In genomic region chr6:41552723-41553122, GRCh38 we compare ENCODE assay signal across 24 cellular contexts. TPM values are rescaled to one million over a fixed set of nuclear protein-coding genes. Genes with fewer than 3 reads are reported as not detected.
A peak's percentile ranks its signal among the peaks of the same experiment; 100 is the strongest.
DNase-seq lines count a peak whose midpoint lies in the region; ATAC-seq, FAIRE-seq and TF ChIP-seq lines count a peak whose summit lies in the region.
"Had no signal": no experiment of that assay in that cellular context is flagged by ENCODE, and none has a peak within 500 bp of the region (broad histone marks: within the 10 kb centered on the region; RNA-seq: fewer than 3 reads in every experiment).

No MANE protein-coding gene starts in this region.

- no peak overlapping the region for H2BK5ac ChIP-seq in mesendoderm (ENCODE audit: low read length)
- H2BK5ac ChIP-seq in trophoblast cell (ENCODE audit: low read depth, low read length, poor library complexity) = no peak overlapping the region

- H4K8ac ChIP-seq in mesendoderm (ENCODE audit: low read depth, low read length) = no peak overlapping the region
- no peak overlapping the region for H4K8ac ChIP-seq in trophoblast cell (ENCODE audit: low read depth, low read length)

- no peaks in the 10 kb centered on the region for H3K9me3 Mint-ChIP-seq in WTC11
- no peaks in the 10 kb centered on the region for H3K9me3 Mint-ChIP-seq in neural progenitor cell
- H3K9me3 Mint-ChIP-seq: CD4-positive, CD25-positive, alpha-beta regulatory T cell; CD8-positive, alpha-beta memory T cell; HFFc6; IgD-negative memory B cell had no signal

- H3K27me3 ChIP-seq in mesendoderm (ENCODE audit: insufficient read depth, low read length, poor library complexity) = no peaks in the 10 kb centered on the region
- H3K27me3 ChIP-seq in neural progenitor cell = peaks cover 66% of the 10 kb centered on the region
- no peaks in the 10 kb centered on the region for H3K27me3 ChIP-seq in adrenal gland
- H3K27me3 ChIP-seq in trophoblast cell (ENCODE audit: insufficient read depth, low read length) = peaks cover 9% of the 10 kb centered on the region
- no peaks in the 10 kb centered on the region for H3K27me3 ChIP-seq in HAP-1 (ENCODE audit: low read depth)
- H3K27me3 ChIP-seq: BE2C had no signal

- H4K12ac ChIP-seq in trophoblast cell (ENCODE audit: low read depth, low read length) = no peak overlapping the region

- H3K56ac ChIP-seq in mesendoderm (ENCODE audit: low read length) = no peak overlapping the region

- TF ChIP-seq POLR2A in A549 (IDR thresholded peaks at IDR 0.05; ENCODE audit: low read length) (no peak), adrenal gland (IDR thresholded peaks at IDR 0.05) (no peak)

- no peak overlapping the region for H3K27ac Mint-ChIP-seq in WTC11
- H3K27ac Mint-ChIP-seq in neural progenitor cell = no peak overlapping the region
- H3K27ac Mint-ChIP-seq: CD4-positive, CD25-positive, alpha-beta regulatory T cell; CD8-positive, alpha-beta memory T cell; HFFc6; IgD-negative memory B cell had no signal

- H3K4me3 Mint-ChIP-seq in WTC11 (peak overlapping the region; percentile 14; the same call in 1 of the 2 replicates), neural progenitor cell (no peak overlapping the region)
- H3K4me3 Mint-ChIP-seq: CD8-positive, alpha-beta memory T cell; HFFc6 had no signal

- H3K36me3 Mint-ChIP-seq in WTC11 (no peaks in the 10 kb centered on the region), neural progenitor cell (peaks cover 38% of the 10 kb centered on the region)
- H3K36me3 Mint-ChIP-seq: IgD-negative memory B cell had no signal

- H3F3A ChIP-seq in neural progenitor cell (ENCODE audit: low read depth) = peaks cover 13% of the 10 kb centered on the region

- H3K18ac ChIP-seq in mesendoderm (ENCODE audit: low read length) (no peak overlapping the region), trophoblast cell (ENCODE audit: low read length) (no peak overlapping the region)

- no peak overlapping the region for H3K9ac ChIP-seq in mesendoderm (ENCODE audit: low read length)
- H3K9ac ChIP-seq in neural progenitor cell = no peak overlapping the region
- no peak overlapping the region for H3K9ac ChIP-seq in trophoblast cell (ENCODE audit: low read length)

- H3K14ac ChIP-seq in trophoblast cell (ENCODE audit: low read length) = no peak overlapping the region

- ATAC-seq in A549 (no peak), WTC11 (no peak)
- ATAC-seq: GM12878, HCT116 had no signal

- peaks cover 89% of the 10 kb centered on the region for H3K4me1 Mint-ChIP-seq in WTC11
- peaks cover 78% of the 10 kb centered on the region for H3K4me1 Mint-ChIP-seq in neural progenitor cell

- no peak for FAIRE-seq in A549 (lab: Jason Lieb, UNC)
- FAIRE-seq: GM12878, H54 had no signal

- no peak overlapping the region for H2BK12ac ChIP-seq in trophoblast cell (ENCODE audit: low read length)

- H3K27me3 Mint-ChIP-seq in WTC11 (ENCODE audit: low read depth) (peaks cover 100% of the 10 kb centered on the region), neural progenitor cell (ENCODE audit: insufficient read depth, low read depth) (no peaks in the 10 kb centered on the region)

- CTCF ChIA-PET in A549 (lab: Yijun Ruan, JAX) (interaction anchor here (0.9 to 1.1 kb wide), 3 partner anchors 35 to 137 kb away, joined by 3 to 4 read pairs (median 3); no protein-coding TSS in a partner anchor), WTC11 (lab: Charles Lee) (interaction anchor here (0.6 to 3.9 kb wide), 15 partner anchors 10 to 185 kb away, joined by 3 to 26 read pairs (median 4); no protein-coding TSS in a partner anchor)

- H2AK5ac ChIP-seq in mesendoderm (ENCODE audit: low read length) (no peak overlapping the region), trophoblast cell (ENCODE audit: low read length) (no peak overlapping the region)

- intact Hi-C loops in adrenal gland (cut with DNase I) = no loop called here

- peaks cover 100% of the 10 kb centered on the region for H4K20me1 ChIP-seq in neural progenitor cell (ENCODE audit: low read depth)

- H3K36me3 ChIP-seq in mesendoderm (ENCODE audit: control insufficient read depth, insufficient read depth, low read length) (peaks cover 1% of the 10 kb centered on the region), neural progenitor cell (no peaks in the 10 kb centered on the region), adrenal gland (replicated peaks in 1 of 2) (no peaks in the 10 kb centered on the region), trophoblast cell (ENCODE audit: control insufficient read depth in 1 of 2, insufficient read depth in 2 of 2, low read length in 2 of 2) (peaks cover 0 to 13% of the 10 kb centered on the region in 2 experiments), HAP-1 (replicated peaks) (peaks cover 13% of the 10 kb centered on the region)
- H3K36me3 ChIP-seq: BE2C had no signal

- H3K23ac ChIP-seq in mesendoderm (ENCODE audit: low read length) = peak overlapping the region; percentile 37
- no peak overlapping the region for H3K23ac ChIP-seq in trophoblast cell (ENCODE audit: low read length)

- no peak for TF ChIP-seq RAD21 in A549 (conservative IDR thresholded peaks at IDR 0.05 in 1 of 2, IDR thresholded peaks at IDR 0.05 in 1 of 2)

- H3K79me2 ChIP-seq in mesendoderm (ENCODE audit: control insufficient read depth, insufficient read depth, low read length) (peaks cover 32% of the 10 kb centered on the region), neural progenitor cell (ENCODE audit: low read depth) (peaks cover 68% of the 10 kb centered on the region), trophoblast cell (ENCODE audit: control insufficient read depth, insufficient read depth, low read length, poor library complexity) (no peaks in the 10 kb centered on the region)

- 90% methylated on average over 10 of the region's 10 CpGs for WGBS in A549 (ENCODE audit: missing lambda C conversion rate)
- no CpG with 5 or more reads among the region's 10 CpGs for WGBS in mesendoderm (ENCODE audit: extremely low coverage, insufficient coverage, low lambda C conversion rate)
- WGBS in adrenal gland, 4 donors = 86 to 92% (median 90%) methylated on average over 10 of the region's 10 CpGs
- no CpG with 5 or more reads among the region's 10 CpGs for WGBS in trophoblast cell (ENCODE audit: extremely low coverage, insufficient coverage, insufficient read length)

- no peak overlapping the region for H3K27ac ChIP-seq in A549
- no peak overlapping the region for H3K27ac ChIP-seq in mesendoderm (ENCODE audit: low read depth, low read length)
- no peak overlapping the region for H3K27ac ChIP-seq in neural progenitor cell
- H3K27ac ChIP-seq in adrenal gland = no peak overlapping the region
- H3K27ac ChIP-seq in trophoblast cell (ENCODE audit: low read depth, low read length) = no peak overlapping the region
- H3K27ac ChIP-seq: HL-60 had no signal

- H2BK15ac ChIP-seq in mesendoderm (replicated peaks; ENCODE audit: low read depth) = no peak overlapping the region

- no peak overlapping the region for H2BK120ac ChIP-seq in mesendoderm (ENCODE audit: low read depth, low read length)
- no peak overlapping the region for H2BK120ac ChIP-seq in trophoblast cell (ENCODE audit: insufficient read depth, low read length, poor library complexity)

- H2AFZ ChIP-seq in neural progenitor cell (replicated peaks) = no peak overlapping the region
- H2AFZ ChIP-seq in trophoblast cell (ENCODE audit: insufficient read depth, low read length, poor library complexity) = no peak overlapping the region

- TF ChIP-seq CTCF in A549 (IDR thresholded peaks at IDR 0.05) (no peak), WTC11 (IDR thresholded peaks at IDR 0.05) (no peak), neural progenitor cell (IDR thresholded peaks at IDR 0.05) (no peak), adrenal gland (IDR thresholded peaks at IDR 0.05) (no peak), GM20000 (IDR thresholded peaks at IDR 0.05; ENCODE audit: extremely low read depth, missing control alignments) (no peak)

- DNase-seq in A549 (ENCODE audit: low read depth in 1 of 2, low spot score in 1 of 2) (no peak), WTC11 (ENCODE audit: low spot score) (no peak), mesendoderm (no peak), neural progenitor cell (ENCODE audit: low spot score) (no peak), adrenal gland (no peak), trophoblast cell (no peak), HAP-1 (ENCODE audit: low spot score in 2 of 2) (no peak), GM20000 (ENCODE audit: low spot score) (no peak)
- DNase-seq: 8988T; BE2C; C1 segment of cervical spinal cord; CD4-positive, CD25-positive, alpha-beta regulatory T cell; CD8-positive, alpha-beta memory T cell; COR-L47; DMS 273 treated with DMSO at 0.1 percent for 48 hours; DMS53; DND-41; EL; HFFc6 had no signal

- no peak overlapping the region for H4K5ac ChIP-seq in mesendoderm (ENCODE audit: low read length)

- H3K4me3 ChIP-seq in A549 (no peak overlapping the region), mesendoderm (ENCODE audit: low read length) (no peak overlapping the region), neural progenitor cell (no peak overlapping the region), adrenal gland (no peak overlapping the region), trophoblast cell (ENCODE audit: low read depth, low read length) (no peak overlapping the region), HAP-1 (no peak overlapping the region)
- H3K4me3 ChIP-seq: GM12878 had no signal

- in situ Hi-C loops in HAP-1 (cut with MboI; ENCODE audit: low sequenced_read_pairs) = no loop called here

- no peak for TF ChIP-seq EP300 in A549 (IDR thresholded peaks at IDR 0.05)

- H3K79me1 ChIP-seq in mesendoderm (ENCODE audit: low read length) (peaks cover 32% of the 10 kb centered on the region), trophoblast cell (ENCODE audit: low read length) (no peaks in the 10 kb centered on the region)

- no peak overlapping the region for H4K91ac ChIP-seq in trophoblast cell (ENCODE audit: low read depth, low read length)

- H3K4me2 ChIP-seq in A549 (peak overlapping the region; percentile 57; the same call in 2 of the 3 replicates), mesendoderm (ENCODE audit: low read length) (no peak overlapping the region), neural progenitor cell (peak overlapping the region; percentile 59), trophoblast cell (ENCODE audit: low read length) (no peak overlapping the region)

- POLR2A ChIA-PET in A549 (lab: Yijun Ruan, JAX) (no interaction called here), WTC11 (lab: Charles Lee) (interaction anchor here (0.7 to 2.1 kb wide), 5 partner anchors 9 to 185 kb away, joined by 4 to 7 read pairs (median 4); no protein-coding TSS in a partner anchor)

- H3K4me1 ChIP-seq in A549 (peaks cover 24% of the 10 kb centered on the region), mesendoderm (ENCODE audit: control insufficient read depth, low read depth, low read length) (peaks cover 42% of the 10 kb centered on the region), neural progenitor cell (peaks cover 57% of the 10 kb centered on the region), adrenal gland (replicated peaks in 1 of 2) (peaks cover 6 to 9% of the 10 kb centered on the region in 2 donors), trophoblast cell (ENCODE audit: control insufficient read depth in 1 of 2, insufficient read depth in 2 of 2, low read length in 2 of 2) (peaks cover 8% of the 10 kb centered on the region in 2 experiments), HAP-1 (peaks cover 11% of the 10 kb centered on the region)

- H3K9me3 ChIP-seq in A549 (no peaks in the 10 kb centered on the region), neural progenitor cell (ENCODE audit: low read depth) (no peaks in the 10 kb centered on the region), adrenal gland (replicated peaks in 1 of 3) (no peaks in the 10 kb centered on the region), trophoblast cell (ENCODE audit: insufficient read depth, low read depth, low read length) (no peaks in the 10 kb centered on the region), HAP-1 (no peaks in the 10 kb centered on the region)
- H3K9me3 ChIP-seq: BE2C had no signal

- H3K4ac ChIP-seq in mesendoderm (ENCODE audit: low read depth, low read length) = no peak overlapping the region
- H3K4ac ChIP-seq in trophoblast cell (ENCODE audit: low read depth, low read length) = no peak overlapping the region

RNA-seq across cellular contexts. Expression of gene FOXP4, which starts 6.5 kb away (rescaled TPM):
- polyA plus RNA-seq in A549 (2011; rRNA removed) = 2.6 and 3.2 TPM in 2 replicates
- 8.7 and 13.3 TPM in 2 replicates for polyA plus RNA-seq in A549 (2012; cell fraction: cytosol; rRNA removed)
- polyA plus RNA-seq in A549 (2012; cell fraction: nucleus; rRNA removed) = 12.8 and 21.3 TPM in 2 replicates
- polyA plus RNA-seq in A549 (2017; fragmentation: RNase III; extraction: RNeasy Plus Mini Kit Qiagen cat#74134 plus additional on column Dnase treatment) = 12.5 to 14.5 TPM (median 14.2 TPM) in 3 replicates
- polyA minus RNA-seq in A549 (2011; rRNA and poly(A)+ RNA removed) = 4.1 and 5.5 TPM in 2 replicates
- 19.5 to 36.6 TPM (median 19.8 TPM) in 3 replicates for total RNA-seq in WTC11 (2021)
- polyA plus RNA-seq in mesendoderm (2013, experiment 1 of 2) = 9.2 TPM
- 8.4 TPM for polyA plus RNA-seq in mesendoderm (2013, experiment 2 of 2)
- total RNA-seq in neural progenitor cell (ENCODE audit: low replicate concordance) = 2.7 and 6.9 TPM in 2 replicates
- 10 to 100 TPM in 5 of 8 donors, 1 to 10 TPM in 3; 6.8 to 17.3 (median 13.2) TPM for total RNA-seq in adrenal gland
- polyA plus RNA-seq in adrenal gland = 10 to 100 TPM in 2 of 3 donors, 1 to 10 TPM in 1; 3.7 to 18.2 (median 10.0) TPM
- polyA plus RNA-seq in trophoblast cell (2013) = 14.4 TPM in 2 replicates

Comparison
In these comparisons a context has a peak if more than half of its experiments do, and no peak if none do; other contexts are left out.
1. H3K4me2 ChIP-seq: peak in A549 (single experiment) and neural progenitor cell (single experiment); none in mesendoderm (single experiment) and trophoblast cell (single experiment).